Comparison of ENCODE assay signal across 13 cellular contexts in the genomic region with DNA sequence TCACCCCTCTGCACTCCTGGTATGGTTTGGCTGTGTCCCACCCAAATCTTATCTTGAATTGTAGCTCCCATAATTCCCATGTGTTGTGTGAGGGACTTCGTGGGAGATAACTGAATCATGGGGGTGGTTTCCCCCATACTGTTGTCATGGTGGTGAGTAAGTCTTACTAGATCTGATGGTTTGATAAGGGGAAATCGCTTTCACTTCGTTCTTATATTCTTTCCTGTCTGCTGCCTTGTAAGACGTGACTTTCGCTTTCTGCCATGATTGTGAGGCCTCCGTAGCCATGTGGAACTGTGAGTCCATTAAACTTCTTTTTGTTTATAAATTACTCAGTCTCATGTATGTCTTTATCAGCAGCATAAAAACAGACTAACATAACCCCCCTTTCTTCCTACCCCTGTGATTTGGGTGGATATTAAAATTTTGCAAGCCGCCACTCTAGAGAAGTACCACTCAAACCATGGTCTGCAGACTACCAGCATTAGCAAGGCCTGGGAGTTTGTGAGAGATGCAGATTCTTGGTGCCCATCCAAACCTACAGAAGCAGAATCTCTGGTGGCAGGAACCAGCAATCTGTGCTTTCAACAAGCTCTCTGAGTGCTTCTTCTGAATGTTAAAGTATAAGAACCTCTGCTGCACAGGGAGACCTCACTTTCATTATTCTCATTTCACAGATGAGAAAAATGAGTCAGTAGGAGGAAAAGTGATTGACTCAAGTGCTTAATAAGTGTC.
A peak's percentile ranks its signal among the peaks of the same experiment; 100 is the strongest.
DNase-seq lines count a peak whose midpoint lies in the region; TF ChIP-seq lines count a peak whose summit lies in the region.
"Had no signal": no experiment of that assay in that cellular context is flagged by ENCODE, and none has a peak within 500 bp of the region (broad histone marks: within the 10 kb centered on the region; RNA-seq: fewer than 3 reads in every experiment).

No MANE protein-coding gene starts in this region.

- no peaks in the 10 kb centered on the region for H3K36me3 Mint-ChIP-seq in osteocyte (ENCODE audit: unreplicated experiment)
- H3K36me3 Mint-ChIP-seq: CD14-positive monocyte; CD8-positive, alpha-beta T cell had no signal

- DNase-seq in Ammon's horn (ENCODE audit: low spot score), result peak; percentile 42
- peak; percentile 79 for DNase-seq in G401 (ENCODE audit: low spot score)
- DNase-seq in RPMI7951 (ENCODE audit: low read depth), result peak; percentile 88
- peak; percentile 13 for DNase-seq in osteocyte (ENCODE audit: extremely low spot score, unreplicated experiment)
- no peak for DNase-seq in activated CD4-positive, alpha-beta T cell treated with anti-CD3 and anti-CD28 coated beads, Interleukin-2, amount 50 U/mL, for 48 hours
- DNase-seq in SIG-M5 treated with dmso at 0.1 percent for 504 hours (lab: John Stamatoyannopoulos, UW; ENCODE audit: unreplicated experiment), result no peak
- no peak for DNase-seq in activated CD4-positive, alpha-beta T cell treated with anti-CD3 and anti-CD28 coated beads for 4 hours
- DNase-seq: CD8-positive, alpha-beta T cell; COR-L47; DMS153; H7 had no signal

- peaks cover 35% of the 10 kb centered on the region for H3K9me3 Mint-ChIP-seq in osteocyte (ENCODE audit: unreplicated experiment)
- H3K9me3 Mint-ChIP-seq: GM23338 had no signal

- H3K27me3 Mint-ChIP-seq in osteocyte (ENCODE audit: unreplicated experiment), result no peaks in the 10 kb centered on the region

- no peak overlapping the region for H3K27ac Mint-ChIP-seq in osteocyte (ENCODE audit: unreplicated experiment)
- H3K27ac Mint-ChIP-seq: CD14-positive monocyte; CD8-positive, alpha-beta T cell; GM23338 had no signal

- in situ Hi-C loops in G401 (cut with HindIII; ENCODE audit: low sequenced_read_pairs), result no loop called here

- H3K4me3 Mint-ChIP-seq in osteocyte (ENCODE audit: unreplicated experiment), result no peak overlapping the region
- H3K4me3 Mint-ChIP-seq: CD14-positive monocyte; CD8-positive, alpha-beta T cell; GM23338 had no signal

- H3K4me1 Mint-ChIP-seq in osteocyte (ENCODE audit: unreplicated experiment), result no peaks in the 10 kb centered on the region
- H3K4me1 Mint-ChIP-seq: CD14-positive monocyte, GM23338 had no signal

- TF ChIP-seq CTCF in osteocyte (IDR thresholded peaks at IDR 0.05), result no peak

Comparison
In these comparisons a context has a peak if more than half of its experiments do, and no peak if none do; other contexts are left out.
1. DNase-seq: peak in Ammon's horn (single experiment), G401 (single experiment), RPMI7951 (single experiment) and osteocyte (single experiment); none in activated CD4-positive, alpha-beta T cell treated with anti-CD3 and anti-CD28 coated beads, Interleukin-2, amount 50 U/mL, for 48 hours (0 of 2), SIG-M5 treated with dmso at 0.1 percent for 504 hours (single experiment) and activated CD4-positive, alpha-beta T cell treated with anti-CD3 and anti-CD28 coated beads for 4 hours (0 of 2).